In the genomic region with DNA sequence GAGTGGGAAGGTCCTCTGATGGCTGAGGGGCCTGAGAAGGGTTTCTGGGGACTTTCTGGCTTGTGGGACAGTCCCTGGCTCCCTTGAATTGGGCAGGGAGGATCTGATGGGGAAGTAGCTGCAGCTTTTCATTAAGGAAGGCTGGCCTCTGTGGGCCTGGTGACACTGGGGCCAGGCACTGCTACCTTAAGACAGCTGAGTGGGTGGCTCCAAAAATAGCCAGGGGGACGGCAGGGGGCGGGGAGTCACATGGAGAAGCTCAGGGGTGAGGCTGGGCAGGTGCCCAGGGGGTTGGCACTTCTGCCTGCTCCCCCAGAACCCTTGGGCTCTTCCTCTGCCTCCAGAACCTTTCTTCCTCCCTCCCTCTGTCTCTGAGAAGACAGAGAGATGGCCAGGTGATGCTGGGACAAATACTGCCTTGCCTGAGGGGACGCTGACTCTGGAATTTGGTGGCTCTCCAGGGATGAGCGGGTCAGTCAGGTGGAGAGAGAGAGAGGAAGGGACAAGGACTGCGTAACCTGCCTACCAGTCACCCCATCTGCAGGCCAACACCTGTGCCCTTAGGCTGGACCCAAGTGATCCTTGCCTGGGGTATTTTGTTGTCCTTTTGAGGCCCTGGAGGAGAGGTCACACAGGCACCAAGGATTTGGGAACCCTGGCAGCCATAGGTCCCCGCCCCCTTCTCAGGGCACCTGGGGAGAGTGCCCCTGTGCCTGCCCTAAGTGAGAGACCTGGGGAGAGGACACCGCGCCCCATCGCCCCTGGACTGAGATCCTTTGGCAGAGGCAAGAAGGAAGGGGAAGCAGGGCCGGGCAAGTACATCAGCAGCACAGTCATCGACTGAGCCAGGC, we compare ENCODE assay signal across 12 cellular contexts. TPM values are rescaled to one million over a fixed set of nuclear protein-coding genes. Genes with fewer than 3 reads are reported as not detected.
A peak's percentile ranks its signal among the peaks of the same experiment; 100 is the strongest.
DNase-seq lines count a peak whose midpoint lies in the region; ATAC-seq and TF ChIP-seq lines count a peak whose summit lies in the region.
"Had no signal": no experiment of that assay in that cellular context is flagged by ENCODE, and none has a peak within 500 bp of the region (broad histone marks: within the 10 kb centered on the region; RNA-seq: fewer than 3 reads in every experiment).

No MANE protein-coding gene starts in this region.

- intact Hi-C loops in activated B cell treated with CpG ODN at 0.5 μM for 24 hours (cut with micrococcal nuclease), result loop anchor here (10.0 kb wide), 1 partner anchor 139 kb away; no protein-coding TSS in a partner anchor

- no peaks in the 10 kb centered on the region for H3K9me3 Mint-ChIP-seq in activated B cell treated with CpG ODN at 0.5 μM for 24 hours

- DNase-seq in CD1c-positive myeloid dendritic cell (ENCODE audit: extremely low spot score) (peak; percentile 62), GM20000 (ENCODE audit: low spot score) (peak; percentile 63), activated B cell treated with CpG ODN at 0.5 μM for 24 hours (no peak), myocyte (ENCODE audit: low read depth) (peak; percentile 67), DMS114 treated with DMSO at 0.1 percent for 48 hours (lab: John Stamatoyannopoulos, UW; ENCODE audit: unreplicated experiment) (no peak)
- DNase-seq: OCI-M1; stimulated activated CD4-positive, alpha-beta T cell treated with anti-CD3 and anti-CD28 coated beads, Interleukin-4, amount 100 ng/mL, for 24 hours; T-helper 2 cell had no signal

- no peaks in the 10 kb centered on the region for H3K36me3 Mint-ChIP-seq in activated B cell treated with CpG ODN at 0.5 μM for 24 hours (ENCODE audit: low read depth)

- H3K27ac Mint-ChIP-seq in activated B cell treated with CpG ODN at 0.5 μM for 24 hours, result peak overlapping the region; percentile 65

- H3K27me3 Mint-ChIP-seq in activated B cell treated with CpG ODN at 0.5 μM for 24 hours, result no peaks in the 10 kb centered on the region

- CTCF ChIA-PET in activated B cell treated with CpG ODN at 0.5 μM for 24 hours (lab: Charles Lee), result interaction anchor here (0.9 to 1.5 kb wide), 7 partner anchors 12 to 70 kb away, joined by 3 to 14 read pairs (median 5); a partner anchor contains a TSS

- peak overlapping the region; percentile 57 for H3K4me3 Mint-ChIP-seq in activated B cell treated with CpG ODN at 0.5 μM for 24 hours

- ATAC-seq in activated B cell treated with CpG ODN at 0.5 μM for 24 hours (ENCODE audit: low read depth) (peak; percentile 43), HG03139 (IDR thresholded peaks at IDR 0.05; ENCODE audit: unreplicated experiment) (no peak), HG03135 (IDR thresholded peaks at IDR 0.05; ENCODE audit: unreplicated experiment) (no peak), GM21390 (IDR thresholded peaks at IDR 0.05; ENCODE audit: unreplicated experiment) (no peak)

- peaks cover 54% of the 10 kb centered on the region for H3K4me1 Mint-ChIP-seq in activated B cell treated with CpG ODN at 0.5 μM for 24 hours

- POLR2A ChIA-PET in activated B cell treated with CpG ODN at 0.5 μM for 24 hours (lab: Charles Lee), result interaction anchor here (0.6 to 1.5 kb wide), 11 partner anchors 9 to 197 kb away, joined by 3 to 17 read pairs (median 5); a partner anchor contains a TSS

- TF ChIP-seq CTCF in GM20000 (IDR thresholded peaks at IDR 0.05; ENCODE audit: extremely low read depth, missing control alignments) (no peak), activated B cell treated with CpG ODN at 0.5 μM for 24 hours (IDR thresholded peaks at IDR 0.05) (no peak)

RNA-seq across cellular contexts. Expression of a gene that starts 1.7 kb away (rescaled TPM):
- total RNA-seq in activated B cell treated with CpG ODN at 0.5 μM for 24 hours, result 1.7 and 2.2 TPM in 2 replicates
- total RNA-seq in myocyte, result 428 and 447 TPM in 2 replicates
- 303 TPM for polyA plus RNA-seq in myocyte (2012)
- total RNA-seq: dermis microvascular lymphatic vessel endothelial cell had no signal

RNA-seq across cellular contexts. Expression of a gene that starts 13.6 kb away (rescaled TPM):
- total RNA-seq in activated B cell treated with CpG ODN at 0.5 μM for 24 hours (300 and 313 TPM in 2 replicates), myocyte (40.5 and 44.2 TPM in 2 replicates)
- polyA plus RNA-seq in myocyte (2012), result 43.6 TPM

RNA-seq across cellular contexts. Expression of a gene that starts 34.1 kb away (rescaled TPM):
- total RNA-seq in activated B cell treated with CpG ODN at 0.5 μM for 24 hours, result 4.7 and 4.9 TPM in 2 replicates
- 0.24 and 0.47 TPM in 2 replicates for total RNA-seq in myocyte
- 3.6 TPM for polyA plus RNA-seq in myocyte (2012)

RNA-seq across cellular contexts. Expression of a gene that starts 37.4 kb away (rescaled TPM):
- total RNA-seq in activated B cell treated with CpG ODN at 0.5 μM for 24 hours (8.8 and 9.2 TPM in 2 replicates), myocyte (604 and 719 TPM in 2 replicates)
- polyA plus RNA-seq in myocyte (2012), result 15,153 TPM

Comparison
In these comparisons a context has a peak if more than half of its experiments do, and no peak if none do; other contexts are left out.
1. DNase-seq: peak in CD1c-positive myeloid dendritic cell (single experiment), GM20000 (single experiment) and myocyte (single experiment); none in activated B cell treated with CpG ODN at 0.5 μM for 24 hours (single experiment) and DMS114 treated with DMSO at 0.1 percent for 48 hours (single experiment).
2. RNA of a gene that starts 1.7 kb away (total RNA-seq): 428 to 447 TPM in myocyte; 1.7 to 2.2 TPM in activated B cell treated with CpG ODN at 0.5 μM for 24 hours; every median in the first group is over 100 times any median in the second.